ENCODE assay signal across 3 cellular contexts in genomic region chr2:85617723-85618122, GRCh38. TPM values are rescaled to one million over a fixed set of nuclear protein-coding genes. Genes with fewer than 3 reads are reported as not detected.
DNase-seq lines count a peak whose midpoint lies in the region; ATAC-seq, FAIRE-seq and TF ChIP-seq lines count a peak whose summit lies in the region.
"Not testable (repeated sequence)": the region's sequence is repeated elsewhere in the genome, so short reads cannot be mapped to it uniquely, and the experiment has no call there.

No MANE protein-coding gene starts in this region.

- dilution Hi-C loops in keratinocyte (cut with MboI; ENCODE audit: extremely low pct_ligation_motif_present, low sequenced_read_pairs) = not testable (repeated sequence)

- H3K4me3 ChIP-seq in Karpas-422 (ENCODE audit: low read length) = peak overlapping the region; percentile 93
- H3K4me3 ChIP-seq in keratinocyte (ENCODE audit: control insufficient read depth in 2 of 3, extremely low read depth in 1 of 3, insufficient read depth in 2 of 3, low read depth in 1 of 3, low read length in 3 of 3) = not testable (repeated sequence)

- H3K4me3 Mint-ChIP-seq in activated T-helper 17 cell treated with anti-CD3 and anti-CD28 coated beads, Interleukin-2, amount 50 U/mL, for 72 hours = peak overlapping the region; percentile 95

- peaks cover 31% of the 10 kb centered on the region for H4K20me1 ChIP-seq in Karpas-422 (ENCODE audit: insufficient read depth, low read depth, low read length)
- not testable (repeated sequence) for H4K20me1 ChIP-seq in keratinocyte (ENCODE audit: control insufficient read depth, extremely low read depth, insufficient read depth, low read length)

- H3K27me3 ChIP-seq in Karpas-422 (ENCODE audit: low read length); keratinocyte (ENCODE audit: control insufficient read depth, extremely low read depth, insufficient read depth, low read length): not testable (repeated sequence)

- not testable (repeated sequence) for TF ChIP-seq CTCF in keratinocyte (optimal IDR thresholded peaks at IDR 0.05 in 1 of 3, IDR thresholded peaks at IDR 0.05 in 1 of 3, conservative IDR thresholded peaks at IDR 0.05 in 1 of 3; ENCODE audit: extremely low read depth in 1 of 3, insufficient read depth in 2 of 3, low read length in 3 of 3)

- peak overlapping the region; percentile 97 for H3K9ac ChIP-seq in Karpas-422 (ENCODE audit: low read length)
- not testable (repeated sequence) for H3K9ac ChIP-seq in keratinocyte (ENCODE audit: control insufficient read depth, extremely low read depth, insufficient read depth, low read length)

- peaks cover 61% of the 10 kb centered on the region for H3K79me2 ChIP-seq in Karpas-422 (ENCODE audit: low read length)
- H3K79me2 ChIP-seq in keratinocyte (ENCODE audit: control insufficient read depth, insufficient read depth, low read length) = peaks cover 43% of the 10 kb centered on the region

- not testable (repeated sequence) for H2AFZ ChIP-seq in Karpas-422 (ENCODE audit: low read length); keratinocyte (ENCODE audit: control insufficient read depth, low read length)

- not testable (repeated sequence) for H3K4me1 Mint-ChIP-seq in activated T-helper 17 cell treated with anti-CD3 and anti-CD28 coated beads, Interleukin-2, amount 50 U/mL, for 72 hours

- not testable (repeated sequence) for H3K9me1 ChIP-seq in keratinocyte (ENCODE audit: control insufficient read depth, extremely low read depth, insufficient read depth, low read length)

- not testable (repeated sequence) for H3K9me3 Mint-ChIP-seq in activated T-helper 17 cell treated with anti-CD3 and anti-CD28 coated beads, Interleukin-2, amount 50 U/mL, for 72 hours

- H3K9me2 ChIP-seq in Karpas-422 (replicated peaks; ENCODE audit: insufficient read depth, low read length) = not testable (repeated sequence)

- peaks cover 31% of the 10 kb centered on the region for H3K4me1 ChIP-seq in Karpas-422 (ENCODE audit: low read length)
- peaks cover 16% of the 10 kb centered on the region for H3K4me1 ChIP-seq in keratinocyte (ENCODE audit: control insufficient read depth, extremely low read depth, insufficient read depth, low read length)

- not testable (repeated sequence) for ATAC-seq in activated T-helper 17 cell treated with anti-CD3 and anti-CD28 coated beads, Interleukin-2, amount 50 U/mL, for 72 hours (replicated peaks)

- H3K36me3 ChIP-seq in Karpas-422 (ENCODE audit: insufficient read depth, low read length) = peaks cover 38% of the 10 kb centered on the region
- peaks cover 5 to 18% of the 10 kb centered on the region in 2 experiments for H3K36me3 ChIP-seq in keratinocyte (ENCODE audit: control insufficient read depth in 2 of 2, extremely low read depth in 1 of 2, insufficient read depth in 2 of 2, low read length in 2 of 2)

- H3K4me2 ChIP-seq in Karpas-422 (ENCODE audit: low read depth, low read length, poor library complexity, severe bottlenecking) (peak overlapping the region; percentile 92), keratinocyte (ENCODE audit: control insufficient read depth, extremely low read depth, insufficient read depth, low read depth, low read length) (peak overlapping the region; percentile 81)

- not testable (repeated sequence) for H3K9me3 ChIP-seq in Karpas-422 (ENCODE audit: low read length); keratinocyte (ENCODE audit: control insufficient read depth, low read depth, low read length)

- peaks cover 54% of the 10 kb centered on the region for H3K36me3 Mint-ChIP-seq in activated T-helper 17 cell treated with anti-CD3 and anti-CD28 coated beads, Interleukin-2, amount 50 U/mL, for 72 hours (ENCODE audit: low read depth)

- FAIRE-seq in keratinocyte (lab: Jason Lieb, UNC) = not testable (repeated sequence)

- not testable (repeated sequence) for DNase-seq in Karpas-422; keratinocyte (ENCODE audit: low read depth, low spot score)

- not testable (repeated sequence) for H3K27me3 Mint-ChIP-seq in activated T-helper 17 cell treated with anti-CD3 and anti-CD28 coated beads, Interleukin-2, amount 50 U/mL, for 72 hours

- peak overlapping the region; percentile 96 for H3K27ac Mint-ChIP-seq in activated T-helper 17 cell treated with anti-CD3 and anti-CD28 coated beads, Interleukin-2, amount 50 U/mL, for 72 hours

- not testable (repeated sequence) for H3K27ac ChIP-seq in Karpas-422 (ENCODE audit: low read length); keratinocyte (ENCODE audit: control insufficient read depth, insufficient read depth, low read length)

RNA-seq across cellular contexts. Expression of gene USP39, which starts 1.7 kb away (rescaled TPM):
- total RNA-seq in Karpas-422 (2014; rRNA removed; shearing (Covaris generic); ENCODE audit: low replicate concordance) = 111 and 118 TPM in 2 replicates
- total RNA-seq in activated T-helper 17 cell treated with anti-CD3 and anti-CD28 coated beads, Interleukin-2, amount 50 U/mL, for 72 hours = 10 to 100 TPM; 48.8 to 79.2 TPM
- polyA plus RNA-seq in keratinocyte = 61.2 to 64.9 TPM (median 61.4 TPM) in 3 replicates
- 51.1 TPM for polyA plus RNA-seq in keratinocyte (2011; ENCODE audit: low read depth)
- polyA plus RNA-seq in keratinocyte (2011; cell fraction: cytosol; rRNA removed) = 48.3 and 58.5 TPM in 2 replicates
- polyA plus RNA-seq in keratinocyte (2011; cell fraction: nucleus; rRNA removed) = 47.0 and 48.9 TPM in 2 replicates
- 40.7 and 42.0 TPM in 2 replicates for polyA plus RNA-seq in keratinocyte (2012; ENCODE audit: low replicate concordance)
- polyA minus RNA-seq in keratinocyte = 52.8 to 90.8 TPM (median 54.2 TPM) in 3 replicates
- polyA minus RNA-seq in keratinocyte (2011; cell fraction: cytosol; rRNA and poly(A)+ RNA removed) = 28.6 TPM
- polyA minus RNA-seq in keratinocyte (2011; cell fraction: nucleus; rRNA and poly(A)+ RNA removed) = 20.5 and 31.9 TPM in 2 replicates

RNA-seq across cellular contexts. Expression of gene C2orf68, which starts 5.9 kb away (rescaled TPM):
- total RNA-seq in Karpas-422 (2014; rRNA removed; shearing (Covaris generic); ENCODE audit: low replicate concordance) = 69.1 and 111 TPM in 2 replicates
- total RNA-seq in activated T-helper 17 cell treated with anti-CD3 and anti-CD28 coated beads, Interleukin-2, amount 50 U/mL, for 72 hours = 10 to 100 TPM; 21.6 to 32.5 TPM
- polyA plus RNA-seq in keratinocyte = 7.9 to 13.6 TPM (median 12.5 TPM) in 3 replicates
- 4.5 TPM for polyA plus RNA-seq in keratinocyte (2011; ENCODE audit: low read depth)
- 6.0 and 7.9 TPM in 2 replicates for polyA plus RNA-seq in keratinocyte (2011; cell fraction: cytosol; rRNA removed)
- polyA plus RNA-seq in keratinocyte (2011; cell fraction: nucleus; rRNA removed) = 8.9 and 9.8 TPM in 2 replicates
- 9.4 and 16.2 TPM in 2 replicates for polyA plus RNA-seq in keratinocyte (2012; ENCODE audit: low replicate concordance)
- 9.2 to 20.9 TPM (median 19.2 TPM) in 3 replicates for polyA minus RNA-seq in keratinocyte
- 11.5 TPM for polyA minus RNA-seq in keratinocyte (2011; cell fraction: cytosol; rRNA and poly(A)+ RNA removed)
- 3.6 and 4.5 TPM in 2 replicates for polyA minus RNA-seq in keratinocyte (2011; cell fraction: nucleus; rRNA and poly(A)+ RNA removed)

RNA-seq across cellular contexts. Expression of gene TMEM150A, which starts 15.2 kb away (rescaled TPM):
- 13.3 and 17.2 TPM in 2 replicates for total RNA-seq in Karpas-422 (2014; rRNA removed; shearing (Covaris generic); ENCODE audit: low replicate concordance)
- total RNA-seq in activated T-helper 17 cell treated with anti-CD3 and anti-CD28 coated beads, Interleukin-2, amount 50 U/mL, for 72 hours = 1 to 10 TPM; 3.3 to 3.7 TPM
- 7.7 to 13.3 TPM (median 11.8 TPM) in 3 replicates for polyA plus RNA-seq in keratinocyte
- polyA plus RNA-seq in keratinocyte (2011; ENCODE audit: low read depth) = 3.1 TPM
- polyA plus RNA-seq in keratinocyte (2011; cell fraction: cytosol; rRNA removed) = 11.1 and 14.1 TPM in 2 replicates
- 19.1 and 25.4 TPM in 2 replicates for polyA plus RNA-seq in keratinocyte (2011; cell fraction: nucleus; rRNA removed)
- 11.8 and 13.9 TPM in 2 replicates for polyA plus RNA-seq in keratinocyte (2012; ENCODE audit: low replicate concordance)
- polyA minus RNA-seq in keratinocyte = 9.6 to 30.7 TPM (median 13.3 TPM) in 3 replicates
- 13.0 TPM for polyA minus RNA-seq in keratinocyte (2011; cell fraction: cytosol; rRNA and poly(A)+ RNA removed)
- 3.0 and 5.2 TPM in 2 replicates for polyA minus RNA-seq in keratinocyte (2011; cell fraction: nucleus; rRNA and poly(A)+ RNA removed)

RNA-seq across cellular contexts. Expression of gene RNF181, which starts 22.2 kb away (rescaled TPM):
- 332 and 398 TPM in 2 replicates for total RNA-seq in Karpas-422 (2014; rRNA removed; shearing (Covaris generic); ENCODE audit: low replicate concordance)
- total RNA-seq in activated T-helper 17 cell treated with anti-CD3 and anti-CD28 coated beads, Interleukin-2, amount 50 U/mL, for 72 hours = 100 to 1,000 TPM; 116 to 156 TPM
- 174 to 336 TPM (median 264 TPM) in 3 replicates for polyA plus RNA-seq in keratinocyte
- polyA plus RNA-seq in keratinocyte (2011; ENCODE audit: low read depth) = 142 TPM
- polyA plus RNA-seq in keratinocyte (2011; cell fraction: cytosol; rRNA removed) = 254 and 258 TPM in 2 replicates
- 174 and 184 TPM in 2 replicates for polyA plus RNA-seq in keratinocyte (2011; cell fraction: nucleus; rRNA removed)
- polyA plus RNA-seq in keratinocyte (2012; ENCODE audit: low replicate concordance) = 183 and 184 TPM in 2 replicates
- polyA minus RNA-seq in keratinocyte = 91.5 to 161 TPM (median 143 TPM) in 3 replicates
- polyA minus RNA-seq in keratinocyte (2011; cell fraction: cytosol; rRNA and poly(A)+ RNA removed) = 59.3 TPM
- polyA minus RNA-seq in keratinocyte (2011; cell fraction: nucleus; rRNA and poly(A)+ RNA removed) = 36.0 and 45.8 TPM in 2 replicates

RNA-seq across cellular contexts. Expression of gene VAMP5, which starts 33.5 kb away (rescaled TPM):
- total RNA-seq in Karpas-422 (2014; rRNA removed; shearing (Covaris generic); ENCODE audit: low replicate concordance) = 0.29 TPM in 1 of 2 replicates, not detected in the other
- total RNA-seq in activated T-helper 17 cell treated with anti-CD3 and anti-CD28 coated beads, Interleukin-2, amount 50 U/mL, for 72 hours = 10 to 100 TPM; 36.8 to 51.2 TPM
- 9.3 to 24.1 TPM (median 11.0 TPM) in 3 replicates for polyA plus RNA-seq in keratinocyte
- polyA plus RNA-seq in keratinocyte (2011; ENCODE audit: low read depth) = 4.6 TPM
- 14.2 and 17.5 TPM in 2 replicates for polyA plus RNA-seq in keratinocyte (2011; cell fraction: cytosol; rRNA removed)
- 18.0 and 24.5 TPM in 2 replicates for polyA plus RNA-seq in keratinocyte (2011; cell fraction: nucleus; rRNA removed)
- polyA plus RNA-seq in keratinocyte (2012; ENCODE audit: low replicate concordance) = 9.8 and 27.8 TPM in 2 replicates
- 4.3 to 18.1 TPM (median 5.4 TPM) in 3 replicates for polyA minus RNA-seq in keratinocyte
- 7.5 TPM for polyA minus RNA-seq in keratinocyte (2011; cell fraction: cytosol; rRNA and poly(A)+ RNA removed)
- 2.3 TPM in 1 of 2 replicates, not detected in the other for polyA minus RNA-seq in keratinocyte (2011; cell fraction: nucleus; rRNA and poly(A)+ RNA removed)
